ENCODE assay signal across 1 cellular context in the genomic region with DNA sequence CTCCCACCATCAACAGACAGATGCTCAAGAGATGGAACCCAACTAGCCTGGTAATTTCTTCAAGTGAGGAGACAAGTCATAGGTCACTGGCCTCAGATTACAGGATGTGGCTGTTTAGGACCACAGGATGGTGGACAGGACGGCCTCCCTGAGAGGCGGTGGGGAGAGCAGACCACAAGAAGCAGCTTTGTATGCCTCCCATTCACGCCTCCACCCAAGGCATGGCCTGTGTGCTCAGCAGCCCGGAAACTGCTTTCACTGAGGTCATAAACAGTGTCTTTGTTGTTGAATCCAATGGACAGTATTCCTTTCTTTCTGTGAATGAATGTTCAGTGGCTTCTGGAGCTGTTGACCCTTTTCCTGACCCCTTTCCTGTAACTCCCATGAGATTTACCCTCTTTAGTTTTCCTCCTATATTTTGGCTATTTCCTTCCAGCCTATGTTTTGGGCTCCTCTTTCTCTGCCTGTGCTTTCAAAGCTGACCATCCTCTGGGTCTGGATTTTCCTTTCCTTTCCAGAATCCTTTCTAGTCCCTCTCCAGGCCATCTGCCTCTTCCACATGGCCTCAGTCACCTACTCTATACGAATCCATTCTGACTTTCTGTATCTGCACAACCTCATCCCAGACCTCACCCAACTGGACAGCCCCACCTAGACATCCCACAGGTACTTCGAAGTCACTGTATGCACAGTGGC.
TF ChIP-seq lines count a peak whose summit lies in the region.

No MANE protein-coding gene starts in this region.

TF ChIP-seq in HepG2, 621 proteins besides CTCF, POLR2A, EP300 and RAD21 (continued from another document and continues in another):
- TF ChIP-seq, protein P1, sequence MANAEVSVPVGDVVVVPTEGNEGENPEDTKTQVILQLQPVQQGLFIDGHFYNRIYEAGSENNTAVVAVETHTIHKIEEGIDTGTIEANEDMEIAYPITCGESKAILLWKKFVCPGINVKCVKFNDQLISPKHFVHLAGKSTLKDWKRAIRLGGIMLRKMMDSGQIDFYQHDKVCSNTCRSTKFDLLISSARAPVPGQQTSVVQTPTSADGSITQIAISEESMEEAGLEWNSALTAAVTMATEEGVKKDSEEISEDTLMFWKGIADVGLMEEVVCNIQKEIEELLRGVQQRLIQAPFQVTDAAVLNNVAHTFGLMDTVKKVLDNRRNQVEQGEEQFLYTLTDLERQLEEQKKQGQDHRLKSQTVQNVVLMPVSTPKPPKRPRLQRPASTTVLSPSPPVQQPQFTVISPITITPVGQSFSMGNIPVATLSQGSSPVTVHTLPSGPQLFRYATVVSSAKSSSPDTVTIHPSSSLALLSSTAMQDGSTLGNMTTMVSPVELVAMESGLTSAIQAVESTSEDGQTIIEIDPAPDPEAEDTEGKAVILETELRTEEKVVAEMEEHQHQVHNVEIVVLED (CRISPR knock-in tag; IDR thresholded peaks at IDR 0.05; ENCODE audit: borderline replicate concordance), result no peak
- TF ChIP-seq IRF1 (CRISPR knock-in tag; IDR thresholded peaks at IDR 0.05; ENCODE audit: low read depth) (no peak), ZFY (CRISPR knock-in tag; IDR thresholded peaks at IDR 0.05) (no peak), NFRKB (IDR thresholded peaks at IDR 0.05) (no peak), HOMEZ (CRISPR knock-in tag; IDR thresholded peaks at IDR 0.05; ENCODE audit: low read depth) (no peak), FOSL2 (CRISPR knock-in tag; IDR thresholded peaks at IDR 0.05) (no peak), ZFP36L1 (CRISPR knock-in tag; IDR thresholded peaks at IDR 0.05) (no peak), TFAP4 (IDR thresholded peaks at IDR 0.05; ENCODE audit: borderline replicate concordance, low read depth) (no peak), KMT2A (CRISPR knock-in tag; IDR thresholded peaks at IDR 0.05) (no peak), ZNF710 (CRISPR knock-in tag; IDR thresholded peaks at IDR 0.05; ENCODE audit: borderline replicate concordance) (peak; percentile 13; the same call in 1 of the 2 replicates), RXRB (CRISPR knock-in tag; IDR thresholded peaks at IDR 0.05; ENCODE audit: borderline replicate concordance) (peak; percentile 39; the same call in 1 of the 2 replicates), KDM1A (CRISPR knock-in tag; IDR thresholded peaks at IDR 0.05) (no peak), SRSF1 (optimal IDR thresholded peaks at IDR 0.05; ENCODE audit: low read depth, low read length) (no peak), HNF1A (IDR thresholded peaks at IDR 0.05; ENCODE audit: low read depth) (no peak), HNF1A (CRISPR knock-in tag; IDR thresholded peaks at IDR 0.05; ENCODE audit: borderline replicate concordance) (no peak), HES4 (CRISPR knock-in tag; IDR thresholded peaks at IDR 0.05; ENCODE audit: borderline replicate concordance) (no peak), SMARCE1 (IDR thresholded peaks at IDR 0.05; ENCODE audit: borderline replicate concordance) (no peak), ZBTB44 (CRISPR knock-in tag; IDR thresholded peaks at IDR 0.05) (no peak), CEBPG (CRISPR knock-in tag; IDR thresholded peaks at IDR 0.05) (no peak), ASH2L (IDR thresholded peaks at IDR 0.05; ENCODE audit: insufficient read length, low read depth, low read length) (peak; percentile 31)
- TF ChIP-seq, protein P2, sequence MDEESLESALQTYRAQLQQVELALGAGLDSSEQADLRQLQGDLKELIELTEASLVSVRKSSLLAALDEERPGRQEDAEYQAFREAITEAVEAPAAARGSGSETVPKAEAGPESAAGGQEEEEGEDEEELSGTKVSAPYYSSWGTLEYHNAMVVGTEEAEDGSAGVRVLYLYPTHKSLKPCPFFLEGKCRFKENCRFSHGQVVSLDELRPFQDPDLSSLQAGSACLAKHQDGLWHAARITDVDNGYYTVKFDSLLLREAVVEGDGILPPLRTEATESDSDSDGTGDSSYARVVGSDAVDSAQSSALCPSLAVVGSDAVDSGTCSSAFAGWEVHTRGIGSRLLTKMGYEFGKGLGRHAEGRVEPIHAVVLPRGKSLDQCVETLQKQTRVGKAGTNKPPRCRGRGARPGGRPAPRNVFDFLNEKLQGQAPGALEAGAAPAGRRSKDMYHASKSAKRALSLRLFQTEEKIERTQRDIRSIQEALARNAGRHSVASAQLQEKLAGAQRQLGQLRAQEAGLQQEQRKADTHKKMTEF (CRISPR knock-in tag; IDR thresholded peaks at IDR 0.05), result 0 out of 2 replicates have a peak, but pooled peaks have one; percentile 26
- TF ChIP-seq, protein P3, sequence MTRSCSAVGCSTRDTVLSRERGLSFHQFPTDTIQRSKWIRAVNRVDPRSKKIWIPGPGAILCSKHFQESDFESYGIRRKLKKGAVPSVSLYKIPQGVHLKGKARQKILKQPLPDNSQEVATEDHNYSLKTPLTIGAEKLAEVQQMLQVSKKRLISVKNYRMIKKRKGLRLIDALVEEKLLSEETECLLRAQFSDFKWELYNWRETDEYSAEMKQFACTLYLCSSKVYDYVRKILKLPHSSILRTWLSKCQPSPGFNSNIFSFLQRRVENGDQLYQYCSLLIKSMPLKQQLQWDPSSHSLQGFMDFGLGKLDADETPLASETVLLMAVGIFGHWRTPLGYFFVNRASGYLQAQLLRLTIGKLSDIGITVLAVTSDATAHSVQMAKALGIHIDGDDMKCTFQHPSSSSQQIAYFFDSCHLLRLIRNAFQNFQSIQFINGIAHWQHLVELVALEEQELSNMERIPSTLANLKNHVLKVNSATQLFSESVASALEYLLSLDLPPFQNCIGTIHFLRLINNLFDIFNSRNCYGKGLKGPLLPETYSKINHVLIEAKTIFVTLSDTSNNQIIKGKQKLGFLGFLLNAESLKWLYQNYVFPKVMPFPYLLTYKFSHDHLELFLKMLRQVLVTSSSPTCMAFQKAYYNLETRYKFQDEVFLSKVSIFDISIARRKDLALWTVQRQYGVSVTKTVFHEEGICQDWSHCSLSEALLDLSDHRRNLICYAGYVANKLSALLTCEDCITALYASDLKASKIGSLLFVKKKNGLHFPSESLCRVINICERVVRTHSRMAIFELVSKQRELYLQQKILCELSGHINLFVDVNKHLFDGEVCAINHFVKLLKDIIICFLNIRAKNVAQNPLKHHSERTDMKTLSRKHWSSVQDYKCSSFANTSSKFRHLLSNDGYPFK (CRISPR knock-in tag; IDR thresholded peaks at IDR 0.05; ENCODE audit: borderline replicate concordance), result 0 out of 2 replicates have a peak, but pooled peaks have one; percentile 34
- TF ChIP-seq, protein P4, sequence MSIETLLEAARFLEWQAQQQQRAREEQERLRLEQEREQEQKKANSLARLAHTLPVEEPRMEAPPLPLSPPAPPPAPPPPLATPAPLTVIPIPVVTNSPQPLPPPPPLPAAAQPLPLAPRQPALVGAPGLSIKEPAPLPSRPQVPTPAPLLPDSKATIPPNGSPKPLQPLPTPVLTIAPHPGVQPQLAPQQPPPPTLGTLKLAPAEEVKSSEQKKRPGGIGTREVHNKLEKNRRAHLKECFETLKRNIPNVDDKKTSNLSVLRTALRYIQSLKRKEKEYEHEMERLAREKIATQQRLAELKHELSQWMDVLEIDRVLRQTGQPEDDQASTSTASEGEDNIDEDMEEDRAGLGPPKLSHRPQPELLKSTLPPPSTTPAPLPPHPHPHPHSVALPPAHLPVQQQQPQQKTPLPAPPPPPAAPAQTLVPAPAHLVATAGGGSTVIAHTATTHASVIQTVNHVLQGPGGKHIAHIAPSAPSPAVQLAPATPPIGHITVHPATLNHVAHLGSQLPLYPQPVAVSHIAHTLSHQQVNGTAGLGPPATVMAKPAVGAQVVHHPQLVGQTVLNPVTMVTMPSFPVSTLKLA (IDR thresholded peaks at IDR 0.05), result no peak
